25 cellular contexts compared by ENCODE assay signal in genomic region chr2:185676316-185676715, GRCh38.
A peak's percentile ranks its signal among the peaks of the same experiment; 100 is the strongest.
DNase-seq lines count a peak whose midpoint lies in the region; ATAC-seq, FAIRE-seq and TF ChIP-seq lines count a peak whose summit lies in the region.
"Had no signal": no experiment of that assay in that cellular context is flagged by ENCODE, and none has a peak within 500 bp of the region (broad histone marks: within the 10 kb centered on the region; RNA-seq: fewer than 3 reads in every experiment).

No MANE protein-coding gene starts in this region.

- no peak for TF ChIP-seq POLR2A in GM12878 (IDR thresholded peaks at IDR 0.05; ENCODE audit: low read depth, low read length)

- FAIRE-seq in GM12878 (lab: Jason Lieb, UNC) = no peak

- H3K4me3 Mint-ChIP-seq in stimulated activated effector memory CD8-positive, alpha-beta T cell treated with anti-CD3 and anti-CD28 coated beads, Interleukin-12 subunit alpha, Interleukin-12 subunit beta, amount 100 ng/mL, for 72 hours = no peak overlapping the region
- H3K4me3 Mint-ChIP-seq: activated naive CD8-positive, alpha-beta T cell treated with anti-CD3 and anti-CD28 coated beads, Interleukin-2, amount 50 U/mL, for 24 hours; CD4-positive, CD25-positive, alpha-beta regulatory T cell; naive thymus-derived CD4-positive, alpha-beta T cell had no signal

- peak; percentile 25 for DNase-seq in SIG-M5 treated with dmso at 0.1 percent for 504 hours (lab: John Stamatoyannopoulos, UW; ENCODE audit: unreplicated experiment)
- DNase-seq in SIG-M5 (lab: John Stamatoyannopoulos, UW) = no peak
- no peak for DNase-seq in GM12878 (ENCODE audit: low read depth, low spot score)
- DNase-seq in myocyte (ENCODE audit: low read depth) = peak; percentile 43
- DNase-seq in NCI-H2029 treated with DMSO at 0.1 percent for 48 hours (lab: John Stamatoyannopoulos, UW) = no peak
- DNase-seq in stimulated activated effector memory CD8-positive, alpha-beta T cell treated with anti-CD3 and anti-CD28 coated beads, Interleukin-12 subunit alpha, Interleukin-12 subunit beta, amount 100 ng/mL, for 72 hours (ENCODE audit: low spot score in 2 of 2) = no peak
- no peak for DNase-seq in HCEC 1CT
- DNase-seq: 8988T; activated CD4-positive, alpha-beta T cell treated with anti-CD3 and anti-CD28 coated beads for 48 hours; activated naive CD8-positive, alpha-beta T cell treated with anti-CD3 and anti-CD28 coated beads, Interleukin-2, amount 50 U/mL, for 24 hours; activated T-cell treated with anti-CD3 and anti-CD28 coated beads, Interleukin-2, amount 50 U/mL, for 48 hours; CD4-positive, CD25-positive, alpha-beta regulatory T cell; EL; glutamatergic neuron; IMR-90; left lung; naive thymus-derived CD4-positive, alpha-beta T cell; NCI-H1105; NCI-H1930; SHP77 treated with DMSO at 0.1 percent for 48 hours; SW 1271; T-helper 9 cell; WERI-Rb-1 had no signal

- no peaks in the 10 kb centered on the region for H3K79me2 ChIP-seq in GM12878 (ENCODE audit: control insufficient read depth, insufficient read depth, low read length)

- no peak overlapping the region for H3K27ac Mint-ChIP-seq in stimulated activated effector memory CD8-positive, alpha-beta T cell treated with anti-CD3 and anti-CD28 coated beads, Interleukin-12 subunit alpha, Interleukin-12 subunit beta, amount 100 ng/mL, for 72 hours
- H3K27ac Mint-ChIP-seq: activated naive CD8-positive, alpha-beta T cell treated with anti-CD3 and anti-CD28 coated beads, Interleukin-2, amount 50 U/mL, for 24 hours; CD4-positive, CD25-positive, alpha-beta regulatory T cell; naive thymus-derived CD4-positive, alpha-beta T cell had no signal

- in situ Hi-C loops in GM12878 (cut with MboI) = no loop called here

- H3K36me3 Mint-ChIP-seq in stimulated activated effector memory CD8-positive, alpha-beta T cell treated with anti-CD3 and anti-CD28 coated beads, Interleukin-12 subunit alpha, Interleukin-12 subunit beta, amount 100 ng/mL, for 72 hours = no peaks in the 10 kb centered on the region
- H3K36me3 Mint-ChIP-seq: CD4-positive, CD25-positive, alpha-beta regulatory T cell; naive thymus-derived CD4-positive, alpha-beta T cell had no signal

- ATAC-seq in HG03342 (IDR thresholded peaks at IDR 0.05; ENCODE audit: unreplicated experiment) (peak; percentile 49), GM12878 (peak; percentile 77)
- ATAC-seq in stimulated activated effector memory CD8-positive, alpha-beta T cell treated with anti-CD3 and anti-CD28 coated beads, Interleukin-12 subunit alpha, Interleukin-12 subunit beta, amount 100 ng/mL, for 72 hours = no peak
- ATAC-seq: activated naive CD8-positive, alpha-beta T cell treated with anti-CD3 and anti-CD28 coated beads, Interleukin-2, amount 50 U/mL, for 24 hours; left lung; naive thymus-derived CD4-positive, alpha-beta T cell had no signal

- peaks cover 9% of the 10 kb centered on the region for H3K9me3 Mint-ChIP-seq in stimulated activated effector memory CD8-positive, alpha-beta T cell treated with anti-CD3 and anti-CD28 coated beads, Interleukin-12 subunit alpha, Interleukin-12 subunit beta, amount 100 ng/mL, for 72 hours
- H3K9me3 Mint-ChIP-seq: activated naive CD8-positive, alpha-beta T cell treated with anti-CD3 and anti-CD28 coated beads, Interleukin-2, amount 50 U/mL, for 24 hours had no signal

- H3K4me1 Mint-ChIP-seq in stimulated activated effector memory CD8-positive, alpha-beta T cell treated with anti-CD3 and anti-CD28 coated beads, Interleukin-12 subunit alpha, Interleukin-12 subunit beta, amount 100 ng/mL, for 72 hours = no peaks in the 10 kb centered on the region
- H3K4me1 Mint-ChIP-seq: activated naive CD8-positive, alpha-beta T cell treated with anti-CD3 and anti-CD28 coated beads, Interleukin-2, amount 50 U/mL, for 24 hours; CD4-positive, CD25-positive, alpha-beta regulatory T cell; naive thymus-derived CD4-positive, alpha-beta T cell had no signal

- no peak overlapping the region for H3K27ac ChIP-seq in GM12878 (ENCODE audit: control insufficient read depth, insufficient read depth)
- H3K27ac ChIP-seq: left lung, tibial nerve, WERI-Rb-1 had no signal

- no peaks in the 10 kb centered on the region for H3K36me3 ChIP-seq in GM12878 (ENCODE audit: control insufficient read depth in 2 of 2, insufficient read depth in 2 of 2, low read length in 1 of 2)
- H3K36me3 ChIP-seq: left lung, tibial nerve, WERI-Rb-1 had no signal

- CTCF ChIA-PET in GM12878 (lab: Yijun Ruan, JAX) = interaction anchor here (1.5 kb wide), 1 partner anchor 47 kb away, joined by 3 read pairs; no protein-coding TSS in a partner anchor

- no peak for TF ChIP-seq EP300 in GM12878 (IDR thresholded peaks at IDR 0.05; ENCODE audit: borderline replicate concordance in 1 of 2, control insufficient read depth in 1 of 2, low read depth in 2 of 2, low read length in 2 of 2)

- no peaks in the 10 kb centered on the region for H4K20me1 ChIP-seq in GM12878 (ENCODE audit: control insufficient read depth, insufficient read depth)

- TF ChIP-seq RAD21 in GM12878 (IDR thresholded peaks at IDR 0.05; ENCODE audit: insufficient read depth, low read depth, low read length) = no peak

- no peaks in the 10 kb centered on the region for H3K9me3 ChIP-seq in GM12878 (replicated peaks; ENCODE audit: control insufficient read depth, insufficient read depth, low read length)
- H3K9me3 ChIP-seq: left lung, tibial nerve had no signal

- H3K9ac ChIP-seq in GM12878 (ENCODE audit: control insufficient read depth, insufficient read depth, low read length) = no peak overlapping the region

- no peak overlapping the region for H3K4me3 ChIP-seq in GM12878
- H3K4me3 ChIP-seq: left lung, tibial nerve had no signal

- no peaks in the 10 kb centered on the region for H3K27me3 ChIP-seq in GM12878 (replicated peaks in 1 of 2; ENCODE audit: control insufficient read depth in 2 of 2, insufficient read depth in 2 of 2, low read length in 1 of 2)
- H3K27me3 ChIP-seq: left lung, tibial nerve had no signal

- RAD21 ChIA-PET in GM12878 (lab: Charles Lee; ENCODE audit: unreplicated experiment) = no interaction called here

- H3K4me1 ChIP-seq in GM12878 (ENCODE audit: control insufficient read depth, insufficient read depth, low read length) = no peaks in the 10 kb centered on the region
- H3K4me1 ChIP-seq: left lung, tibial nerve had no signal

- 32% methylated on average over 2 of the region's 2 CpGs for WGBS in GM12878 (ENCODE audit: insufficient coverage, insufficient replicate concordance, low lambda C conversion rate, missing lambda C conversion rate)

- SMC1A ChIA-PET in GM12878 (lab: Charles Lee; ENCODE audit: uncharacterized antibody, unreplicated experiment) = interaction anchor here (1.2 kb wide), 1 partner anchor 33 kb away, joined by 3 read pairs; no protein-coding TSS in a partner anchor

- POLR2A ChIA-PET in GM12878 (lab: Charles Lee) = no interaction called here

- H2AFZ ChIP-seq in GM12878 (ENCODE audit: control insufficient read depth, low read depth, low read length) = no peak overlapping the region

- TF ChIP-seq CTCF in GM12878 (IDR thresholded peaks at IDR 0.05 in 2 of 3, conservative IDR thresholded peaks at IDR 0.05 in 1 of 3; ENCODE audit: control insufficient read depth in 2 of 3, extremely low read depth in 1 of 3, insufficient read depth in 1 of 3, low read depth in 3 of 3, low read length in 3 of 3) = no peak

- no TSS peak for BruUV-seq in GM12878 (replicated peaks; lab: Mats Ljungman, UMichigan)

- intact Hi-C loops in GM12878 (cut with micrococcal nuclease; ENCODE audit: unreplicated experiment) = no loop called here

- no peak overlapping the region for H3K4me2 ChIP-seq in GM12878 (ENCODE audit: control insufficient read depth, insufficient read depth)

TF ChIP-seq in GM12878, 131 proteins besides CTCF, POLR2A, EP300 and RAD21 (continues in another document):
- TF ChIP-seq, protein P1, sequence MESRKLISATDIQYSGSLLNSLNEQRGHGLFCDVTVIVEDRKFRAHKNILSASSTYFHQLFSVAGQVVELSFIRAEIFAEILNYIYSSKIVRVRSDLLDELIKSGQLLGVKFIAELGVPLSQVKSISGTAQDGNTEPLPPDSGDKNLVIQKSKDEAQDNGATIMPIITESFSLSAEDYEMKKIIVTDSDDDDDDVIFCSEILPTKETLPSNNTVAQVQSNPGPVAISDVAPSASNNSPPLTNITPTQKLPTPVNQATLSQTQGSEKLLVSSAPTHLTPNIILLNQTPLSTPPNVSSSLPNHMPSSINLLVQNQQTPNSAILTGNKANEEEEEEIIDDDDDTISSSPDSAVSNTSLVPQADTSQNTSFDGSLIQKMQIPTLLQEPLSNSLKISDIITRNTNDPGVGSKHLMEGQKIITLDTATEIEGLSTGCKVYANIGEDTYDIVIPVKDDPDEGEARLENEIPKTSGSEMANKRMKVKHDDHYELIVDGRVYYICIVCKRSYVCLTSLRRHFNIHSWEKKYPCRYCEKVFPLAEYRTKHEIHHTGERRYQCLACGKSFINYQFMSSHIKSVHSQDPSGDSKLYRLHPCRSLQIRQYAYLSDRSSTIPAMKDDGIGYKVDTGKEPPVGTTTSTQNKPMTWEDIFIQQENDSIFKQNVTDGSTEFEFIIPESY (IDR thresholded peaks at IDR 0.05) = no peak
- TF ChIP-seq CREM (IDR thresholded peaks at IDR 0.05; ENCODE audit: low read depth) (no peak), SREBF2 (IDR thresholded peaks at IDR 0.05; ENCODE audit: low read length) (no peak), KLF5 (IDR thresholded peaks at IDR 0.05; ENCODE audit: partially characterized antibody) (no peak), FOS (IDR thresholded peaks at IDR 0.05; ENCODE audit: borderline replicate concordance, extremely low read depth, insufficient read length) (no peak), NFIC (IDR thresholded peaks at IDR 0.05; ENCODE audit: low read depth, low read length) (no peak), NR2F1 (conservative IDR thresholded peaks at IDR 0.05) (no peak)

Comparison
In these comparisons a context has a peak if more than half of its experiments do, and no peak if none do; other contexts are left out.
1. DNase-seq: peak in SIG-M5 treated with dmso at 0.1 percent for 504 hours (single experiment) and myocyte (single experiment); none in SIG-M5 (single experiment), GM12878 (single experiment), NCI-H2029 treated with DMSO at 0.1 percent for 48 hours (single experiment), stimulated activated effector memory CD8-positive, alpha-beta T cell treated with anti-CD3 and anti-CD28 coated beads, Interleukin-12 subunit alpha, Interleukin-12 subunit beta, amount 100 ng/mL, for 72 hours (0 of 2) and HCEC 1CT (single experiment).